In genomic region chr6:169794317-169795055, GRCh38 we compare ENCODE assay signal across 1 cellular context.
TF ChIP-seq lines count a peak whose summit lies in the region.

No MANE protein-coding gene starts in this region.

TF ChIP-seq in HepG2, 621 proteins besides CTCF, POLR2A, EP300 and RAD21 (continued from another document and continues in another):
- TF ChIP-seq ZBTB49 (CRISPR knock-in tag; IDR thresholded peaks at IDR 0.05; ENCODE audit: borderline replicate concordance) (no peak), HNF1A (IDR thresholded peaks at IDR 0.05; ENCODE audit: low read depth) (no peak), HNF1A (CRISPR knock-in tag; IDR thresholded peaks at IDR 0.05; ENCODE audit: borderline replicate concordance) (no peak), RFXAP (CRISPR knock-in tag; IDR thresholded peaks at IDR 0.05; ENCODE audit: borderline replicate concordance) (no peak), ZNF850 (CRISPR knock-in tag; conservative IDR thresholded peaks at IDR 0.05) (no peak), TBP (CRISPR knock-in tag; IDR thresholded peaks at IDR 0.05) (no peak), SNAI1 (CRISPR knock-in tag; IDR thresholded peaks at IDR 0.05; ENCODE audit: borderline replicate concordance) (no peak), ZNF292 (CRISPR knock-in tag; IDR thresholded peaks at IDR 0.05; ENCODE audit: borderline replicate concordance, low read depth) (no peak), ZNF512B (CRISPR knock-in tag; IDR thresholded peaks at IDR 0.05; ENCODE audit: borderline replicate concordance) (no peak), MEIS2 (CRISPR knock-in tag; IDR thresholded peaks at IDR 0.05) (no peak), AGO1 (IDR thresholded peaks at IDR 0.05; ENCODE audit: low read depth, low read length, poor library complexity, severe bottlenecking) (peak; percentile 71), ZNF260 (CRISPR knock-in tag; IDR thresholded peaks at IDR 0.05; ENCODE audit: borderline replicate concordance, low read depth) (no peak), RXRA (CRISPR knock-in tag; IDR thresholded peaks at IDR 0.05) (no peak), PCBP2 (optimal IDR thresholded peaks at IDR 0.05; ENCODE audit: low read depth, low read length, poor library complexity, severe bottlenecking) (no peak), IRF1 (CRISPR knock-in tag; IDR thresholded peaks at IDR 0.05; ENCODE audit: low read depth) (no peak), ZSCAN21 (CRISPR knock-in tag; IDR thresholded peaks at IDR 0.05; ENCODE audit: borderline replicate concordance) (no peak), SMARCC2 (IDR thresholded peaks at IDR 0.05) (no peak), ZNF567 (CRISPR knock-in tag; IDR thresholded peaks at IDR 0.05; ENCODE audit: borderline replicate concordance) (no peak), SNRNP70 (IDR thresholded peaks at IDR 0.05; ENCODE audit: low read depth, low read length) (no peak), ZNF414 (CRISPR knock-in tag; IDR thresholded peaks at IDR 0.05) (no peak), ZNF350 (CRISPR knock-in tag; IDR thresholded peaks at IDR 0.05; ENCODE audit: borderline replicate concordance, low read depth) (no peak), ZNF616 (CRISPR knock-in tag; IDR thresholded peaks at IDR 0.05; ENCODE audit: low read depth) (no peak), ZNF687 (CRISPR knock-in tag; IDR thresholded peaks at IDR 0.05) (peak; percentile 45), BCL3 (CRISPR knock-in tag; IDR thresholded peaks at IDR 0.05) (0 out of 2 replicates have a peak, but pooled peaks have one; percentile 31), CBX1 (IDR thresholded peaks at IDR 0.05; ENCODE audit: low read depth) (no peak), TFAP4 (IDR thresholded peaks at IDR 0.05; ENCODE audit: borderline replicate concordance, low read depth) (no peak), AGO2 (optimal IDR thresholded peaks at IDR 0.05; ENCODE audit: low read depth, low read length) (peak; percentile 87), JARID2 (CRISPR knock-in tag; IDR thresholded peaks at IDR 0.05; ENCODE audit: insufficient replicate concordance) (no peak), KDM4B (CRISPR knock-in tag; IDR thresholded peaks at IDR 0.05) (no peak), ZNF143 (CRISPR knock-in tag; IDR thresholded peaks at IDR 0.05) (no peak), NRL (CRISPR knock-in tag; IDR thresholded peaks at IDR 0.05; ENCODE audit: borderline replicate concordance) (no peak), POLR2AphosphoS2 (IDR thresholded peaks at IDR 0.05; ENCODE audit: low read depth, low read length) (no peak), ZNF790 (CRISPR knock-in tag; IDR thresholded peaks at IDR 0.05; ENCODE audit: borderline replicate concordance) (no peak), FOXK2 (IDR thresholded peaks at IDR 0.05) (no peak), ZNF335 (CRISPR knock-in tag; IDR thresholded peaks at IDR 0.05) (no peak), PAWR (CRISPR knock-in tag; IDR thresholded peaks at IDR 0.05; ENCODE audit: borderline replicate concordance) (no peak), DNMT3B (CRISPR knock-in tag; conservative IDR thresholded peaks at IDR 0.05) (no peak), ZNF766 (CRISPR knock-in tag; IDR thresholded peaks at IDR 0.05; ENCODE audit: borderline replicate concordance) (no peak), PBX2 (CRISPR knock-in tag; IDR thresholded peaks at IDR 0.05) (no peak), SRSF1 (optimal IDR thresholded peaks at IDR 0.05; ENCODE audit: low read depth, low read length) (no peak), SNAPC2 (CRISPR knock-in tag; IDR thresholded peaks at IDR 0.05) (no peak), TSC22D2 (CRISPR knock-in tag; IDR thresholded peaks at IDR 0.05; ENCODE audit: borderline replicate concordance) (no peak), NR2C2 (CRISPR knock-in tag; IDR thresholded peaks at IDR 0.05; ENCODE audit: borderline replicate concordance) (no peak), MATR3 (CRISPR knock-in tag; IDR thresholded peaks at IDR 0.05) (no peak), FOXC1 (CRISPR knock-in tag; IDR thresholded peaks at IDR 0.05; ENCODE audit: borderline replicate concordance) (no peak), SIX1 (CRISPR knock-in tag; IDR thresholded peaks at IDR 0.05; ENCODE audit: borderline replicate concordance) (no peak)
